Comparison of ENCODE assay signal across 1 cellular context in genomic region chr15:39919740-39920509, GRCh38.
TF ChIP-seq lines count a peak whose summit lies in the region.

TSS of gene GPR176 (minus strand) at chr15:39920266. CDS start at chr15:39920026, 240 bp downstream.

TF ChIP-seq in HEK293, 187 proteins besides CTCF, POLR2A, EP300 and RAD21 (continued from another document):
- TF ChIP-seq ZSCAN4 (tag by site-specific recombination; IDR thresholded peaks at IDR 0.05), result no peak
- TF ChIP-seq ZNF398 (tag by site-specific recombination; IDR thresholded peaks at IDR 0.05), result peak; percentile 25; the same call in 1 of the 2 replicates
- no peak for TF ChIP-seq ZFP69B (tag by site-specific recombination; IDR thresholded peaks at IDR 0.05)
- no peak for TF ChIP-seq ZNF571 (tag by site-specific recombination; IDR thresholded peaks at IDR 0.05)
- no peak for TF ChIP-seq ZBTB44 (tag by site-specific recombination; IDR thresholded peaks at IDR 0.05)
- TF ChIP-seq ZNF426 (tag by site-specific recombination; IDR thresholded peaks at IDR 0.05), result no peak
- no peak for TF ChIP-seq ZNF449 (tag by site-specific recombination; IDR thresholded peaks at IDR 0.05)
- TF ChIP-seq ZNF837 (tag by site-specific recombination; IDR thresholded peaks at IDR 0.05), result no peak
- TF ChIP-seq ZNF521 (tag by site-specific recombination; IDR thresholded peaks at IDR 0.05), result no peak
- TF ChIP-seq ZNF18 (tag by site-specific recombination; IDR thresholded peaks at IDR 0.05), result peak; percentile 93
- TF ChIP-seq ZNF629 (tag by site-specific recombination; IDR thresholded peaks at IDR 0.05), result no peak
- no peak for TF ChIP-seq WT1 (tag by site-specific recombination; IDR thresholded peaks at IDR 0.05)
- TF ChIP-seq YY2 (tag by site-specific recombination; IDR thresholded peaks at IDR 0.05), result no peak
- peak; percentile 75; the same call in 1 of the 2 replicates for TF ChIP-seq ZNF777 (tag by site-specific recombination; IDR thresholded peaks at IDR 0.05; ENCODE audit: borderline replicate concordance)
- no peak for TF ChIP-seq ZNF292 (tag by site-specific recombination; IDR thresholded peaks at IDR 0.05; ENCODE audit: borderline replicate concordance, low read depth)
- no peak for TF ChIP-seq ZNF510 (tag by site-specific recombination; IDR thresholded peaks at IDR 0.05; ENCODE audit: insufficient replicate concordance)
- TF ChIP-seq ZNF302 (tag by site-specific recombination; IDR thresholded peaks at IDR 0.05; ENCODE audit: low read depth), result no peak
- TF ChIP-seq ZEB2 (tag by site-specific recombination; IDR thresholded peaks at IDR 0.05), result no peak
- TF ChIP-seq TSHZ1 (tag by site-specific recombination; IDR thresholded peaks at IDR 0.05; ENCODE audit: borderline replicate concordance), result no peak
- TF ChIP-seq ZNF248 (tag by site-specific recombination; IDR thresholded peaks at IDR 0.05), result no peak
